ENCODE assay signal across 12 cellular contexts in genomic region chr1:232553809-232554208, GRCh38.
DNase-seq lines count a peak whose midpoint lies in the region; ATAC-seq and TF ChIP-seq lines count a peak whose summit lies in the region.
"Had no signal": no experiment of that assay in that cellular context is flagged by ENCODE, and none has a peak within 500 bp of the region (broad histone marks: within the 10 kb centered on the region; RNA-seq: fewer than 3 reads in every experiment).

No MANE protein-coding gene starts in this region.

- no peak overlapping the region for H3K14ac ChIP-seq in neuronal stem cell (ENCODE audit: low read length)

- no peak overlapping the region for H2BK15ac ChIP-seq in neuronal stem cell (ENCODE audit: low read length)

- H3K9me3 Mint-ChIP-seq in brain (no peaks in the 10 kb centered on the region), glutamatergic neuron (ENCODE audit: unreplicated experiment) (no peaks in the 10 kb centered on the region)
- H3K9me3 Mint-ChIP-seq: activated CD4-positive, alpha-beta T cell treated with anti-CD3 and anti-CD28 coated beads, Interleukin-2, amount 10 ng/mL, durations not matched to agents 7 days and 5 days; activated naive CD4-positive, alpha-beta T cell treated with anti-CD3 and anti-CD28 coated beads, Interleukin-2, amount 50 U/mL, for 72 hours; CD4-positive, alpha-beta T cell; T-helper 2 cell treated with Interferon-gamma antibody and Interleukin-4, amounts not matched to agents 5 μg/mL and 100 μg/mL, for 36 hours had no signal

- H2BK120ac ChIP-seq in neuronal stem cell (ENCODE audit: low read depth, low read length): no peak overlapping the region

- no peak overlapping the region for H2BK5ac ChIP-seq in neuronal stem cell (ENCODE audit: low read length)

- H3K27me3 Mint-ChIP-seq in brain (no peaks in the 10 kb centered on the region), glutamatergic neuron (ENCODE audit: unreplicated experiment) (peaks cover 6% of the 10 kb centered on the region)
- H3K27me3 Mint-ChIP-seq: CD4-positive, alpha-beta T cell had no signal

- no peaks in the 10 kb centered on the region for H3K79me1 ChIP-seq in neuronal stem cell (ENCODE audit: low read depth, low read length)

- CTCF ChIA-PET in HEK293 (lab: Yijun Ruan, JAX): no interaction called here

- peaks cover 7% of the 10 kb centered on the region for H4K20me1 ChIP-seq in smooth muscle cell (ENCODE audit: low read depth)

- H4K91ac ChIP-seq in neuronal stem cell (ENCODE audit: low read depth, low read length, poor library complexity): no peak overlapping the region

- H3F3A ChIP-seq in smooth muscle cell (ENCODE audit: low read depth): peaks cover 68% of the 10 kb centered on the region

- H3K36me3 Mint-ChIP-seq in brain: no peaks in the 10 kb centered on the region
- H3K36me3 Mint-ChIP-seq in glutamatergic neuron (ENCODE audit: unreplicated experiment): no peaks in the 10 kb centered on the region
- H3K36me3 Mint-ChIP-seq: activated naive CD4-positive, alpha-beta T cell treated with anti-CD3 and anti-CD28 coated beads, Interleukin-2, amount 50 U/mL, for 72 hours had no signal

- H3K4me3 Mint-ChIP-seq in brain: peak overlapping the region in 2 of 5 experiments; percentile 3 to 9
- no peak overlapping the region for H3K4me3 Mint-ChIP-seq in glutamatergic neuron (ENCODE audit: unreplicated experiment)
- H3K4me3 Mint-ChIP-seq: activated CD4-positive, alpha-beta T cell treated with anti-CD3 and anti-CD28 coated beads, Interleukin-2, amount 10 ng/mL, durations not matched to agents 7 days and 5 days; CD4-positive, alpha-beta T cell; T-helper 2 cell treated with Interferon-gamma antibody and Interleukin-4, amounts not matched to agents 5 μg/mL and 100 μg/mL, for 36 hours had no signal

- H4K8ac ChIP-seq in neuronal stem cell (ENCODE audit: low read depth, low read length): no peak overlapping the region

- H3K4me2 ChIP-seq in smooth muscle cell (peak overlapping the region; percentile 68), neuronal stem cell (ENCODE audit: insufficient read depth, low read length, poor library complexity, severe bottlenecking) (no peak overlapping the region)

- no peak for TF ChIP-seq CTCF in HEK293 (tag by site-specific recombination; IDR thresholded peaks at IDR 0.05)
- no peak for TF ChIP-seq CTCF in brain (conservative IDR thresholded peaks at IDR 0.05)
- TF ChIP-seq CTCF in smooth muscle cell (IDR thresholded peaks at IDR 0.05; ENCODE audit: borderline replicate concordance, insufficient read depth, poor library complexity, severe bottlenecking): no peak
- no peak for TF ChIP-seq CTCF in glutamatergic neuron (IDR thresholded peaks at IDR 0.05; ENCODE audit: partially characterized antibody, unreplicated experiment)

- POLR2A ChIA-PET in HEK293 (lab: Yijun Ruan, JAX): no interaction called here

- H3K4me1 Mint-ChIP-seq in brain (peaks cover 93% of the 10 kb centered on the region), glutamatergic neuron (ENCODE audit: low read depth, unreplicated experiment) (peaks cover 64% of the 10 kb centered on the region)

- H3K4me1 ChIP-seq in HEK293 (ENCODE audit: control insufficient read depth, insufficient read depth, low read length): peaks cover 73% of the 10 kb centered on the region
- H3K4me1 ChIP-seq in smooth muscle cell (ENCODE audit: low read depth): peaks cover 90% of the 10 kb centered on the region
- peaks cover 30 to 59% of the 10 kb centered on the region in 2 donors for H3K4me1 ChIP-seq in neuronal stem cell (ENCODE audit: control insufficient read depth in 2 of 2, insufficient read depth in 1 of 2, low read depth in 1 of 2, low read length in 2 of 2)

- peak; percentile 66 for DNase-seq in iris pigment epithelial cell (ENCODE audit: low read depth)
- DNase-seq in smooth muscle cell (lab: John Stamatoyannopoulos, UW; ENCODE audit: unreplicated experiment): no peak
- no peak for DNase-seq in glutamatergic neuron
- no peak for DNase-seq in neuronal stem cell (ENCODE audit: low spot score)
- DNase-seq: activated CD4-positive, alpha-beta T cell treated with anti-CD3 and anti-CD28 coated beads, Interleukin-2, amount 10 ng/mL, durations not matched to agents 7 days and 5 days; CD4-positive, alpha-beta T cell; EL had no signal

- H3K4ac ChIP-seq in neuronal stem cell (ENCODE audit: low read length): no peak overlapping the region

- no peak overlapping the region for H2AK5ac ChIP-seq in neuronal stem cell (ENCODE audit: low read depth, low read length)

- peaks cover 60% of the 10 kb centered on the region for H3K79me2 ChIP-seq in smooth muscle cell (ENCODE audit: low read depth)

- no peak overlapping the region for H2BK12ac ChIP-seq in neuronal stem cell (ENCODE audit: low read length)

- H3K23ac ChIP-seq in neuronal stem cell (ENCODE audit: low read depth, low read length, poor library complexity): no peak overlapping the region

- no peak overlapping the region for H3K18ac ChIP-seq in neuronal stem cell (ENCODE audit: low read length)

- H3K36me3 ChIP-seq in HEK293 (ENCODE audit: control insufficient read depth in 2 of 2, insufficient read depth in 1 of 2, low read length in 2 of 2) (no peaks in the 10 kb centered on the region; a peak in 1 of 3 replicates), smooth muscle cell (ENCODE audit: low read depth) (no peaks in the 10 kb centered on the region), neuronal stem cell (replicated peaks in 1 of 2; ENCODE audit: control insufficient read depth in 2 of 2, insufficient read depth in 2 of 2, low read length in 2 of 2) (peaks cover 2 to 15% of the 10 kb centered on the region in 2 donors)

- ATAC-seq in HG02642 (IDR thresholded peaks at IDR 0.05; ENCODE audit: poor library complexity, unreplicated experiment): no peak
- ATAC-seq: activated naive CD4-positive, alpha-beta T cell treated with anti-CD3 and anti-CD28 coated beads, Interleukin-2, amount 50 U/mL, for 72 hours had no signal

- H3K27me3 ChIP-seq in smooth muscle cell (ENCODE audit: low read depth): no peaks in the 10 kb centered on the region
- no peaks in the 10 kb centered on the region for H3K27me3 ChIP-seq in neuronal stem cell (ENCODE audit: control insufficient read depth in 3 of 3, insufficient read depth in 3 of 3, low read depth in 1 of 3, low read length in 3 of 3)

- H3K27ac ChIP-seq in HEK293 (ENCODE audit: extremely low read depth, low read depth, low read length): no peak overlapping the region
- H3K27ac ChIP-seq in smooth muscle cell (ENCODE audit: low read depth): peak overlapping the region; percentile 91
- H3K27ac ChIP-seq in neuronal stem cell (replicated peaks; ENCODE audit: low read length): no peak overlapping the region

- H3K9ac ChIP-seq in smooth muscle cell (ENCODE audit: low read depth) (peak overlapping the region; percentile 42), neuronal stem cell (ENCODE audit: low read depth, low read length, poor library complexity) (no peak overlapping the region)

- H3K9me3 ChIP-seq in HEK293 (ENCODE audit: control insufficient read depth, insufficient read depth, low read depth, low read length): no peaks in the 10 kb centered on the region
- H3K9me3 ChIP-seq in smooth muscle cell (replicated peaks; ENCODE audit: low read depth): no peaks in the 10 kb centered on the region
- H3K9me3 ChIP-seq in neuronal stem cell (replicated peaks in 1 of 2; ENCODE audit: control insufficient read depth in 2 of 2, insufficient read depth in 1 of 2, low read depth in 1 of 2, low read length in 2 of 2): no peaks in the 10 kb centered on the region

- H3K4me3 ChIP-seq in HEK293 (ENCODE audit: low read depth, low read length) (no peak overlapping the region), smooth muscle cell (peak overlapping the region; percentile 11), neuronal stem cell (ENCODE audit: low read length in 2 of 2) (no peak overlapping the region)

- no peak overlapping the region for H2AFZ ChIP-seq in smooth muscle cell (ENCODE audit: low read depth)
- no peak overlapping the region for H2AFZ ChIP-seq in neuronal stem cell (ENCODE audit: low read length)

- peak overlapping the region in 3 of 5 experiments; percentile 39 to 75 (median 71) for H3K27ac Mint-ChIP-seq in brain
- H3K27ac Mint-ChIP-seq in glutamatergic neuron (ENCODE audit: unreplicated experiment): no peak overlapping the region
- H3K27ac Mint-ChIP-seq: activated CD4-positive, alpha-beta T cell treated with anti-CD3 and anti-CD28 coated beads, Interleukin-2, amount 10 ng/mL, durations not matched to agents 7 days and 5 days; activated naive CD4-positive, alpha-beta T cell treated with anti-CD3 and anti-CD28 coated beads, Interleukin-2, amount 50 U/mL, for 72 hours; CD4-positive, alpha-beta T cell; T-helper 2 cell treated with Interferon-gamma antibody and Interleukin-4, amounts not matched to agents 5 μg/mL and 100 μg/mL, for 36 hours had no signal

TF ChIP-seq in HEK293, 187 proteins besides CTCF, POLR2A, EP300 and RAD21:
- TF ChIP-seq GLIS1 (tag by site-specific recombination; IDR thresholded peaks at IDR 0.05) (peak; percentile 98), WT1 (tag by site-specific recombination; IDR thresholded peaks at IDR 0.05) (no peak)
